Comparison of ENCODE assay signal across 24 cellular contexts in genomic region chr13:96963786-96964475, GRCh38. TPM values are rescaled to one million over a fixed set of nuclear protein-coding genes. Genes with fewer than 3 reads are reported as not detected.
DNase-seq lines count a peak whose midpoint lies in the region; ATAC-seq, FAIRE-seq and TF ChIP-seq lines count a peak whose summit lies in the region.
"Had no signal": no experiment of that assay in that cellular context is flagged by ENCODE, and none has a peak within 500 bp of the region (broad histone marks: within the 10 kb centered on the region; RNA-seq: fewer than 3 reads in every experiment).

No MANE protein-coding gene starts in this region.

- no peak for FAIRE-seq in D721Med (lab: Jason Lieb, UNC)
- FAIRE-seq: A204.1 had no signal

- no peak for ATAC-seq in HCT116
- ATAC-seq: natural killer cell, sciatic nerve, T-cell had no signal

- H3K27me3 ChIP-seq in HCT116 (ENCODE audit: insufficient read depth, low read length) = no peaks in the 10 kb centered on the region
- H3K27me3 ChIP-seq: ovary, vagina had no signal

- RAD21 ChIA-PET in HCT116 (lab: Charles Lee; ENCODE audit: low non-redundant PET in 1 of 2, low total read pairs in 2 of 2, uncharacterized antibody in 2 of 2, unreplicated experiment in 2 of 2) = no interaction called here

- H3K27ac ChIP-seq in HCT116 (ENCODE audit: low read depth, low read length) = no peak overlapping the region
- H3K27ac ChIP-seq in OCI-LY7 (ENCODE audit: low read depth, low read length, poor library complexity, severe bottlenecking) = no peak overlapping the region
- H3K27ac ChIP-seq: coronary artery, ovary, RWPE1, vagina had no signal

- POLR2A ChIA-PET in HCT116 (lab: Charles Lee) (no interaction called here), OCI-LY7 (lab: Charles Lee) (interaction anchor here (1.1 kb wide), 1 partner anchor 74 kb away, joined by 4 read pairs; no protein-coding TSS in a partner anchor)

- H2AFZ ChIP-seq in HCT116 (ENCODE audit: low read depth, low read length, poor library complexity, severe bottlenecking) (no peak overlapping the region), OCI-LY7 (ENCODE audit: low read length) (no peak overlapping the region)

- TF ChIP-seq CTCF in HCT116 (IDR thresholded peaks at IDR 0.05 in 2 of 3, conservative IDR thresholded peaks at IDR 0.05 in 1 of 3; ENCODE audit: borderline replicate concordance in 1 of 3, insufficient read depth in 1 of 3, low read depth in 2 of 3, low read length in 2 of 3) (peak; percentile 7 to 35 (median 24); a peak in 3 of 6 replicates), OCI-LY7 (conservative IDR thresholded peaks at IDR 0.05; ENCODE audit: low read length) (peak; percentile 32; the same call in 1 of the 2 replicates), cardiac fibroblast (IDR thresholded peaks at IDR 0.05; ENCODE audit: low read depth, low read length) (peak; percentile 1), D721Med (IDR thresholded peaks at IDR 0.05; ENCODE audit: insufficient read depth, missing control alignments) (no peak)

- BruUV-seq in HCT116 (replicated peaks; lab: Mats Ljungman, UMichigan) = no TSS peak
- no TSS peak for BruUV-seq in OCI-LY7 (replicated peaks; lab: Mats Ljungman, UMichigan)

- H3K9me3 ChIP-seq in HCT116 (ENCODE audit: control insufficient read depth in 1 of 2, insufficient read depth in 1 of 2, low read depth in 1 of 2, low read length in 2 of 2) (no peaks in the 10 kb centered on the region), OCI-LY7 (ENCODE audit: low read length) (peaks cover 5% of the 10 kb centered on the region; the same call in 1 of the 2 replicates)
- H3K9me3 ChIP-seq: ovary had no signal

- H3K36me3 ChIP-seq in HCT116 (ENCODE audit: control insufficient read depth in 1 of 2, insufficient read depth in 2 of 2, low read length in 2 of 2) (no peaks in the 10 kb centered on the region), OCI-LY7 (ENCODE audit: insufficient read depth, low read length) (no peaks in the 10 kb centered on the region)
- H3K36me3 ChIP-seq: ovary, vagina had no signal

- H3K4me1 ChIP-seq in HCT116 (ENCODE audit: control insufficient read depth in 1 of 2, insufficient read depth in 2 of 2, low read length in 2 of 2) (peaks cover 2 to 9% of the 10 kb centered on the region in 2 experiments; a peak in 2 of 4 replicates), OCI-LY7 (ENCODE audit: insufficient read depth, low read length, poor library complexity, severe bottlenecking) (no peaks in the 10 kb centered on the region)
- H3K4me1 ChIP-seq: vagina had no signal

- H3K4me2 ChIP-seq in HCT116 (ENCODE audit: low read length) = no peak overlapping the region
- no peak overlapping the region for H3K4me2 ChIP-seq in OCI-LY7 (ENCODE audit: low read length)

- no peak overlapping the region for H3K4me3 ChIP-seq in HCT116 (replicated peaks in 1 of 2; ENCODE audit: low read depth in 1 of 2, low read length in 2 of 2)
- H3K4me3 ChIP-seq in OCI-LY7 (ENCODE audit: low read depth, low read length, poor library complexity, severe bottlenecking) = no peak overlapping the region
- H3K4me3 ChIP-seq in cardiac fibroblast (replicated peaks in 1 of 2; ENCODE audit: low read depth in 2 of 2, low read length in 2 of 2) = no peak overlapping the region
- H3K4me3 ChIP-seq: coronary artery, ovary, vagina had no signal

- no peaks in the 10 kb centered on the region for H4K20me1 ChIP-seq in HCT116 (ENCODE audit: insufficient read depth)
- H4K20me1 ChIP-seq in OCI-LY7 (ENCODE audit: insufficient read depth, low read length) = no peaks in the 10 kb centered on the region

- H3K79me2 ChIP-seq in HCT116 (ENCODE audit: insufficient read depth, low read length) = no peaks in the 10 kb centered on the region
- no peaks in the 10 kb centered on the region for H3K79me2 ChIP-seq in OCI-LY7 (ENCODE audit: insufficient read depth, low read depth, low read length)

- CTCF ChIA-PET in HCT116 (lab: Charles Lee) (interaction anchor here (0.7 to 0.9 kb wide), 3 partner anchors 22 to 943 kb away, joined by 3 to 4 read pairs (median 3); no protein-coding TSS in a partner anchor), OCI-LY7 (lab: Charles Lee; ENCODE audit: unreplicated experiment) (no interaction called here)

- H3K9ac ChIP-seq in HCT116 (ENCODE audit: low read length) = no peak overlapping the region

- DNase-seq in DMS53 (lab: John Stamatoyannopoulos, UW) = peak; percentile 32
- no peak for DNase-seq in DMS53 treated with DMSO at 0.1 percent for 48 hours (lab: John Stamatoyannopoulos, UW; ENCODE audit: unreplicated experiment)
- no peak for DNase-seq in HCT116 (ENCODE audit: low read depth, low spot score)
- DNase-seq in OCI-LY7 (ENCODE audit: low spot score) = no peak
- peak in 1 of 2 donors; percentile 6 for DNase-seq in cardiac fibroblast (ENCODE audit: low read depth in 2 of 2)
- no peak for DNase-seq in D721Med (ENCODE audit: insufficient read length, low spot score)
- DNase-seq in stimulated activated CD4-positive, alpha-beta T cell treated with anti-CD3 and anti-CD28 coated beads, Interleukin-12 subunit alpha, Interleukin-12 subunit beta, amount 100 ng/mL, for 4 hours = no peak
- no peak for DNase-seq in NCI-H2196 treated with DMSO at 0.1 percent for 48 hours (lab: John Stamatoyannopoulos, UW; ENCODE audit: unreplicated experiment)
- DNase-seq: activated CD4-positive, alpha-beta T cell treated with anti-CD3 and anti-CD28 coated beads, Interleukin-2, amount 10 ng/mL, durations not matched to agents 7 days and 5 days; endodermal cell; glutamatergic neuron; natural killer cell; NCI-H1092; NK-92 treated with Interleukin-12 subunit alpha and Interleukin-12 subunit beta, amount 100 ng/mL, for 24 hours; ovary; T-cell had no signal

- TF ChIP-seq POLR2A in HCT116 (IDR thresholded peaks at IDR 0.05; ENCODE audit: borderline replicate concordance, extremely low read depth, insufficient read depth, insufficient read length) = no peak

- peak; percentile 32 for TF ChIP-seq RAD21 in HCT116 (IDR thresholded peaks at IDR 0.05; ENCODE audit: low read depth)

- no peaks in the 10 kb centered on the region for H3K9me2 ChIP-seq in HCT116 (ENCODE audit: insufficient read depth)
- H3K9me2 ChIP-seq in OCI-LY7 (ENCODE audit: insufficient read depth, low read length) = no peaks in the 10 kb centered on the region

- intact Hi-C loops in HCT116 (cut with micrococcal nuclease) = loop anchor here (2.0 to 10.0 kb wide), 2 partner anchors 1559 to 1773 kb away; no protein-coding TSS in a partner anchor
- intact Hi-C loops in OCI-LY7 (cut with micrococcal nuclease; ENCODE audit: unreplicated experiment) = no loop called here

TF ChIP-seq in HCT116, 20 proteins besides CTCF, POLR2A, EP300 and RAD21:
- TF ChIP-seq SP1 (IDR thresholded peaks at IDR 0.05; ENCODE audit: low read depth) (no peak), EZH2 (IDR thresholded peaks at IDR 0.05) (no peak), EGR1 (IDR thresholded peaks at IDR 0.05; ENCODE audit: low read depth) (no peak), SIN3A (IDR thresholded peaks at IDR 0.05; ENCODE audit: low read depth) (no peak), FOSL1 (IDR thresholded peaks at IDR 0.05; ENCODE audit: low read depth) (no peak), EZH2phosphoT487 (IDR thresholded peaks at IDR 0.05; ENCODE audit: borderline replicate concordance) (no peak), POLR2AphosphoS5 (IDR thresholded peaks at IDR 0.05; ENCODE audit: low read depth, low read length) (no peak), ZBTB33 (IDR thresholded peaks at IDR 0.05; ENCODE audit: extremely low read depth, insufficient replicate concordance, low read length) (no peak), CBX3 (IDR thresholded peaks at IDR 0.05; ENCODE audit: low read depth) (no peak), ATF3 (IDR thresholded peaks at IDR 0.05) (no peak), ZFX (IDR thresholded peaks at IDR 0.05) (no peak), MAX (IDR thresholded peaks at IDR 0.05) (no peak), JUND (IDR thresholded peaks at IDR 0.05) (no peak), SRF (IDR thresholded peaks at IDR 0.05; ENCODE audit: low read depth) (no peak), ZNF274 (IDR thresholded peaks at IDR 0.05; ENCODE audit: low read depth, low read length) (no peak), CEBPB (IDR thresholded peaks at IDR 0.05; ENCODE audit: low read depth) (no peak)

RNA-seq across cellular contexts. Expression of gene OXGR1, which starts 30.3 kb away (rescaled TPM):
- total RNA-seq in HCT116 (2021; ENCODE audit: unreplicated experiment) (not detected), OCI-LY7 (2022) (not detected in 2 replicates)
- polyA plus RNA-seq in HCT116 (2012) = 0.08 TPM in 1 of 2 replicates, not detected in the other
- total RNA-seq in OCI-LY7 (2014; rRNA removed; shearing (Covaris generic)) = not detected in 2 replicates
- total RNA-seq: activated CD4-positive, alpha-beta T cell treated with anti-CD3 and anti-CD28 coated beads, Interleukin-2, amount 10 ng/mL, durations not matched to agents 7 days and 5 days; activated T-helper 2 cell treated with anti-CD3 and anti-CD28 coated beads, Interferon-gamma antibody, Interleukin-2, Interleukin-4, amounts not matched to agents 10 μg/mL and 5 μg/mL and 100 μg/mL, durations not matched to agents 14 hours and 24 hours and 36 hours; G401; natural killer cell; T-cell had no signal
- polyA plus RNA-seq: BJ had no signal
